8 cellular contexts compared by ENCODE assay signal in genomic region chr1:13701274-13701650, GRCh38. TPM values are rescaled to one million over a fixed set of nuclear protein-coding genes. Genes with fewer than 3 reads are reported as not detected.
DNase-seq lines count a peak whose midpoint lies in the region; ATAC-seq, FAIRE-seq and TF ChIP-seq lines count a peak whose summit lies in the region.

No MANE protein-coding gene starts in this region.

- no peak overlapping the region for H4K12ac ChIP-seq in trophoblast cell (ENCODE audit: low read depth, low read length)

- no peak overlapping the region for H3K4ac ChIP-seq in trophoblast cell (ENCODE audit: low read depth, low read length)

- H2BK12ac ChIP-seq in trophoblast cell (ENCODE audit: low read length): no peak overlapping the region

- intact Hi-C loops in PC-3 (cut with micrococcal nuclease) (no loop called here), sciatic nerve (cut with DNase I) (no loop called here), mucosa of descending colon (cut with DNase I, micrococcal nuclease) (no loop called here)

- H3K9me3 ChIP-seq in PC-3 (ENCODE audit: low read length) (no peaks in the 10 kb centered on the region), mucosa of descending colon (no peaks in the 10 kb centered on the region), trophoblast cell (ENCODE audit: insufficient read depth, low read depth, low read length) (peaks cover 1% of the 10 kb centered on the region)

- peak; percentile 59 for FAIRE-seq in GM12891 (lab: Jason Lieb, UNC)

- BruUV-seq in PC-3 (replicated peaks; lab: Mats Ljungman, UMichigan): TSS peak; percentile 55

- no peaks in the 10 kb centered on the region for H3K9me2 ChIP-seq in PC-3 (replicated peaks; ENCODE audit: low read length)

- H4K20me1 ChIP-seq in PC-3 (ENCODE audit: low read length): no peaks in the 10 kb centered on the region

- H4K8ac ChIP-seq in trophoblast cell (ENCODE audit: low read depth, low read length): no peak overlapping the region

- TF ChIP-seq POLR2A in GM12891 (IDR thresholded peaks at IDR 0.05; ENCODE audit: low read depth, low read length): no peak

- no peak overlapping the region for H3K27ac ChIP-seq in PC-3 (ENCODE audit: low read length)
- H3K27ac ChIP-seq in trophoblast cell (ENCODE audit: low read depth, low read length): no peak overlapping the region

- no peaks in the 10 kb centered on the region for H3K27me3 ChIP-seq in PC-3 (ENCODE audit: low read length)
- peaks cover 2% of the 10 kb centered on the region for H3K27me3 ChIP-seq in trophoblast cell (ENCODE audit: insufficient read depth, low read length)

- WGBS in trophoblast cell (ENCODE audit: extremely low coverage, insufficient coverage, insufficient read length): no CpG with 5 or more reads among the region's 6 CpGs

- ATAC-seq in PC-3 (no peak), esophagus mucosa (peak; percentile 6), sciatic nerve (peak; percentile 12), mucosa of descending colon (no peak), HG03432 (IDR thresholded peaks at IDR 0.05; ENCODE audit: unreplicated experiment) (no peak)

- H3K79me2 ChIP-seq in PC-3 (ENCODE audit: low read length): peaks cover 60% of the 10 kb centered on the region
- H3K79me2 ChIP-seq in trophoblast cell (ENCODE audit: control insufficient read depth, insufficient read depth, low read length, poor library complexity): peaks cover 9% of the 10 kb centered on the region

- H3K4me2 ChIP-seq in PC-3 (ENCODE audit: low read length) (peak overlapping the region; percentile 87), trophoblast cell (ENCODE audit: low read length) (no peak overlapping the region)

- CTCF ChIA-PET in PC-3 (lab: Charles Lee): no interaction called here

- no peak overlapping the region for H3K23ac ChIP-seq in trophoblast cell (ENCODE audit: low read length)

- no peak overlapping the region for H3K14ac ChIP-seq in trophoblast cell (ENCODE audit: low read length)

- H3F3A ChIP-seq in PC-3 (ENCODE audit: low read length, unreplicated experiment): no peaks in the 10 kb centered on the region

- H3K36me3 ChIP-seq in PC-3 (ENCODE audit: low read depth, low read length) (no peaks in the 10 kb centered on the region), mucosa of descending colon (ENCODE audit: low read depth) (no peaks in the 10 kb centered on the region), trophoblast cell (ENCODE audit: control insufficient read depth in 1 of 2, insufficient read depth in 2 of 2, low read length in 2 of 2) (no peaks in the 10 kb centered on the region)

- H2AK5ac ChIP-seq in trophoblast cell (ENCODE audit: low read length): no peak overlapping the region

- H2AFZ ChIP-seq in PC-3 (ENCODE audit: low read length): no peak overlapping the region
- H2AFZ ChIP-seq in trophoblast cell (ENCODE audit: insufficient read depth, low read length, poor library complexity): no peak overlapping the region

- H4K91ac ChIP-seq in trophoblast cell (ENCODE audit: low read depth, low read length): no peak overlapping the region

- H3K18ac ChIP-seq in trophoblast cell (ENCODE audit: low read length): no peak overlapping the region

- DNase-seq in GM12891 (ENCODE audit: insufficient read length, low spot score) (no peak), PC-3 (no peak), sciatic nerve (ENCODE audit: low spot score) (no peak), mucosa of descending colon (no peak), trophoblast cell (no peak)
- no peak for DNase-seq in NK-92 treated with Interleukin-12 subunit alpha and Interleukin-12 subunit beta, amount 100 ng/mL, for 24 hours (lab: John Stamatoyannopoulos, UW)

- TF ChIP-seq CTCF in PC-3 (conservative IDR thresholded peaks at IDR 0.05; ENCODE audit: low read depth, low read length): no peak
- TF ChIP-seq CTCF in mucosa of descending colon (IDR thresholded peaks at IDR 0.05): no peak

- H3K4me1 ChIP-seq in PC-3 (ENCODE audit: insufficient read depth, low read length): peaks cover 14% of the 10 kb centered on the region
- H3K4me1 ChIP-seq in mucosa of descending colon (ENCODE audit: low read depth): peaks cover 6% of the 10 kb centered on the region
- peaks cover 5 to 9% of the 10 kb centered on the region in 2 experiments for H3K4me1 ChIP-seq in trophoblast cell (ENCODE audit: control insufficient read depth in 1 of 2, insufficient read depth in 2 of 2, low read length in 2 of 2)

- H2BK5ac ChIP-seq in trophoblast cell (ENCODE audit: low read depth, low read length, poor library complexity): no peak overlapping the region

- peak overlapping the region; percentile 88 for H3K4me3 ChIP-seq in PC-3 (ENCODE audit: low read length)
- no peak overlapping the region for H3K4me3 ChIP-seq in mucosa of descending colon
- H3K4me3 ChIP-seq in trophoblast cell (ENCODE audit: low read depth, low read length): no peak overlapping the region

- 0 out of 2 replicates have a peak overlapping the region, but pooled peaks have one; percentile 82 for H3K9ac ChIP-seq in PC-3 (ENCODE audit: low read length)
- H3K9ac ChIP-seq in trophoblast cell (ENCODE audit: low read length): no peak overlapping the region

- H3K79me1 ChIP-seq in trophoblast cell (ENCODE audit: low read length): peaks cover 11% of the 10 kb centered on the region

- H2BK120ac ChIP-seq in trophoblast cell (ENCODE audit: insufficient read depth, low read length, poor library complexity): no peak overlapping the region

- POLR2A ChIA-PET in PC-3 (lab: Charles Lee; ENCODE audit: unreplicated experiment): no interaction called here

TF ChIP-seq in GM12891, 5 proteins besides CTCF, POLR2A, EP300 and RAD21:
- peak; percentile 32; the same call in 1 of the 2 replicates for TF ChIP-seq TAF1 (IDR thresholded peaks at IDR 0.05; ENCODE audit: low read depth, low read length)
- TF ChIP-seq POU2F2 (IDR thresholded peaks at IDR 0.05; ENCODE audit: low read depth, low read length): no peak
- TF ChIP-seq SPI1 (IDR thresholded peaks at IDR 0.05; ENCODE audit: low read depth, low read length): peak; percentile 66

RNA-seq across cellular contexts. Expression of gene PRDM2, which starts 1.3 kb away (rescaled TPM):
- polyA plus RNA-seq in GM12891 (2012; ENCODE audit: low read depth, missing spikeins): 21.1 TPM
- total RNA-seq in PC-3 (2014; rRNA removed) (9.4 and 13.8 TPM in 2 replicates), esophagus mucosa (24.7 TPM), sciatic nerve (68.1 TPM), mucosa of descending colon (10 to 100 TPM; 34.7 to 56.1 (median 39.8) TPM)
- 23.8 TPM in 2 replicates for polyA plus RNA-seq in trophoblast cell (2013)

Comparison
In these comparisons a context has a peak if more than half of its experiments do, and no peak if none do; other contexts are left out.
1. ATAC-seq: peak in esophagus mucosa (single experiment) and sciatic nerve (single experiment); none in PC-3 (single experiment), mucosa of descending colon (single experiment) and HG03432 (single experiment).